8 cellular contexts compared by ENCODE assay signal in genomic region chr7:2519119-2519930, GRCh38. TPM values are rescaled to one million over a fixed set of nuclear protein-coding genes. Genes with fewer than 3 reads are reported as not detected.
DNase-seq lines count a peak whose midpoint lies in the region; ATAC-seq and TF ChIP-seq lines count a peak whose summit lies in the region.

A gene with protein sequence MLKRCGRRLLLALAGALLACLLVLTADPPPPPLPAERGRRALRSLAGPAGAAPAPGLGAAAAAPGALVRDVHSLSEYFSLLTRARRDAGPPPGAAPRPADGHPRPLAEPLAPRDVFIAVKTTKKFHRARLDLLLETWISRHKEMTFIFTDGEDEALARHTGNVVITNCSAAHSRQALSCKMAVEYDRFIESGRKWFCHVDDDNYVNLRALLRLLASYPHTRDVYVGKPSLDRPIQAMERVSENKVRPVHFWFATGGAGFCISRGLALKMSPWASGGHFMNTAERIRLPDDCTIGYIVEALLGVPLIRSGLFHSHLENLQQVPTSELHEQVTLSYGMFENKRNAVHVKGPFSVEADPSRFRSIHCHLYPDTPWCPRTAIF (plus strand): TSS chr7:2519774. CDS start chr7:2519862, 88 bp downstream.

- ATAC-seq in GM21529 (IDR thresholded peaks at IDR 0.05; ENCODE audit: unreplicated experiment): peak; percentile 88
- ATAC-seq in activated T-cell treated with anti-CD3 and anti-CD28 coated beads, Interleukin-2, amount 50 U/mL, for 72 hours (replicated peaks in 1 of 2): peak; percentile 78 to 81
- peak; percentile 89 for ATAC-seq in naive thymus-derived CD4-positive, alpha-beta T cell
- ATAC-seq in stimulated activated naive B cell treated with anti-CD40 and anti-IgM and Interleukin-4, amounts not matched to agents 10 μg/mL and 1 μg/mL and 100 μg/mL, for 72 hours (replicated peaks): peak; percentile 73 to 81

- CTCF ChIA-PET in naive thymus-derived CD4-positive, alpha-beta T cell (lab: Charles Lee): no interaction called here

- H3K4me1 Mint-ChIP-seq in IgD-negative memory B cell: peaks cover 12 to 23% (median 16%) of the 10 kb centered on the region in 3 donors
- peaks cover 39% of the 10 kb centered on the region for H3K4me1 Mint-ChIP-seq in activated T-cell treated with anti-CD3 and anti-CD28 coated beads, Interleukin-2, amount 50 U/mL, for 72 hours (ENCODE audit: low read depth)
- peaks cover 14 to 33% (median 30%) of the 10 kb centered on the region in 7 donors for H3K4me1 Mint-ChIP-seq in naive thymus-derived CD4-positive, alpha-beta T cell
- H3K4me1 Mint-ChIP-seq in stimulated activated naive B cell treated with anti-CD40 and anti-IgM and Interleukin-4, amounts not matched to agents 10 μg/mL and 1 μg/mL and 100 μg/mL, for 72 hours: peaks cover 34 to 53% of the 10 kb centered on the region in 2 donors

- peak; percentile 94 for DNase-seq in DMS153 treated with DMSO at 0.1 percent for 48 hours (lab: John Stamatoyannopoulos, UW; ENCODE audit: unreplicated experiment)
- DNase-seq in Peyer's patch: peak; percentile 92 to 96 (median 94)
- DNase-seq in activated T-cell treated with anti-CD3 and anti-CD28 coated beads, Interleukin-2, amount 50 U/mL, for 72 hours: peak; percentile 85 to 91
- peak; percentile 78 for DNase-seq in fibroblast of gingiva (ENCODE audit: low read depth)
- DNase-seq in naive thymus-derived CD4-positive, alpha-beta T cell: peak; percentile 64 to 93 (median 77)
- DNase-seq in stimulated activated naive B cell treated with anti-CD40 and anti-IgM and Interleukin-4, amounts not matched to agents 10 μg/mL and 1 μg/mL and 100 μg/mL, for 72 hours: peak; percentile 85

- H3K9me3 Mint-ChIP-seq in IgD-negative memory B cell: no peaks in the 10 kb centered on the region
- H3K9me3 Mint-ChIP-seq in activated T-cell treated with anti-CD3 and anti-CD28 coated beads, Interleukin-2, amount 50 U/mL, for 72 hours: no peaks in the 10 kb centered on the region
- H3K9me3 Mint-ChIP-seq in naive thymus-derived CD4-positive, alpha-beta T cell: peaks cover 0 to 2% (median 0%) of the 10 kb centered on the region in 11 donors
- no peaks in the 10 kb centered on the region for H3K9me3 Mint-ChIP-seq in stimulated activated naive B cell treated with anti-CD40 and anti-IgM and Interleukin-4, amounts not matched to agents 10 μg/mL and 1 μg/mL and 100 μg/mL, for 72 hours

- TF ChIP-seq CTCF in Peyer's patch (IDR thresholded peaks at IDR 0.05): peak in 1 of 6 experiments; percentile 2

- H3K27me3 Mint-ChIP-seq in IgD-negative memory B cell: no peaks in the 10 kb centered on the region
- H3K27me3 Mint-ChIP-seq in activated T-cell treated with anti-CD3 and anti-CD28 coated beads, Interleukin-2, amount 50 U/mL, for 72 hours (ENCODE audit: low read depth): no peaks in the 10 kb centered on the region
- peaks cover 0 to 11% (median 0%) of the 10 kb centered on the region in 5 donors for H3K27me3 Mint-ChIP-seq in naive thymus-derived CD4-positive, alpha-beta T cell
- H3K27me3 Mint-ChIP-seq in stimulated activated naive B cell treated with anti-CD40 and anti-IgM and Interleukin-4, amounts not matched to agents 10 μg/mL and 1 μg/mL and 100 μg/mL, for 72 hours: no peaks in the 10 kb centered on the region

- peak within 1 kb of the TSS; percentile 52 to 99 (median 94) for H3K27ac ChIP-seq in Peyer's patch
- peak within 1 kb of the TSS; percentile 78 for H3K27ac ChIP-seq in naive thymus-derived CD4-positive, alpha-beta T cell (ENCODE audit: low read depth, low read length)

- intact Hi-C loops in naive thymus-derived CD4-positive, alpha-beta T cell (cut with micrococcal nuclease): loop anchor here (1.0 to 2.0 kb wide), 7 partner anchors 8 to 205 kb away; partner anchors contain the start of genes BRAT1 (in 1 of the 2), SNX8 (in 1 of the 2) and TTYH3 (in 1 of the 2)

- peaks cover 7% of the 10 kb centered on the region for H3K36me3 Mint-ChIP-seq in IgD-negative memory B cell
- H3K36me3 Mint-ChIP-seq in activated T-cell treated with anti-CD3 and anti-CD28 coated beads, Interleukin-2, amount 50 U/mL, for 72 hours (ENCODE audit: insufficient read depth in 2 of 2): peaks cover 0 to 6% of the 10 kb centered on the region in 2 donors
- peaks cover 0 to 21% (median 4%) of the 10 kb centered on the region in 5 donors for H3K36me3 Mint-ChIP-seq in naive thymus-derived CD4-positive, alpha-beta T cell
- H3K36me3 Mint-ChIP-seq in stimulated activated naive B cell treated with anti-CD40 and anti-IgM and Interleukin-4, amounts not matched to agents 10 μg/mL and 1 μg/mL and 100 μg/mL, for 72 hours: peaks cover 0 to 7% of the 10 kb centered on the region in 2 donors

- peak; percentile 94 to 96 for TF ChIP-seq POLR2A in Peyer's patch (IDR thresholded peaks at IDR 0.05)

- H3K4me1 ChIP-seq in Peyer's patch: peaks cover 9 to 51% (median 44%) of the 10 kb centered on the region in 4 donors
- peaks cover 20 to 25% of the 10 kb centered on the region in 2 donors for H3K4me1 ChIP-seq in naive thymus-derived CD4-positive, alpha-beta T cell (ENCODE audit: control insufficient read depth in 2 of 2, insufficient read depth in 2 of 2, low read length in 2 of 2)

- peak within 1 kb of the TSS; percentile 65 to 73 (median 70) for H3K4me3 ChIP-seq in Peyer's patch
- H3K4me3 ChIP-seq in naive thymus-derived CD4-positive, alpha-beta T cell (ENCODE audit: low read length): peak within 1 kb of the TSS; percentile 94

- H3K4me3 Mint-ChIP-seq in IgD-negative memory B cell: peak within 1 kb of the TSS; percentile 94 to 99 (median 97)
- H3K4me3 Mint-ChIP-seq in activated T-cell treated with anti-CD3 and anti-CD28 coated beads, Interleukin-2, amount 50 U/mL, for 72 hours: peak within 1 kb of the TSS; percentile 97 to 98
- H3K4me3 Mint-ChIP-seq in naive thymus-derived CD4-positive, alpha-beta T cell: peak within 1 kb of the TSS; percentile 94 to 99 (median 96)
- peak within 1 kb of the TSS; percentile 97 for H3K4me3 Mint-ChIP-seq in stimulated activated naive B cell treated with anti-CD40 and anti-IgM and Interleukin-4, amounts not matched to agents 10 μg/mL and 1 μg/mL and 100 μg/mL, for 72 hours

- H3K9me3 ChIP-seq in Peyer's patch: no peaks in the 10 kb centered on the region
- no peaks in the 10 kb centered on the region for H3K9me3 ChIP-seq in naive thymus-derived CD4-positive, alpha-beta T cell (ENCODE audit: control insufficient read depth in 2 of 3, low read length in 3 of 3)

- peak within 1 kb of the TSS; percentile 90 to 97 (median 96) for H3K27ac Mint-ChIP-seq in IgD-negative memory B cell
- peak within 1 kb of the TSS; percentile 13 for H3K27ac Mint-ChIP-seq in activated T-cell treated with anti-CD3 and anti-CD28 coated beads, Interleukin-2, amount 50 U/mL, for 72 hours
- H3K27ac Mint-ChIP-seq in naive thymus-derived CD4-positive, alpha-beta T cell: peak within 1 kb of the TSS; percentile 80 to 92 (median 88)
- H3K27ac Mint-ChIP-seq in stimulated activated naive B cell treated with anti-CD40 and anti-IgM and Interleukin-4, amounts not matched to agents 10 μg/mL and 1 μg/mL and 100 μg/mL, for 72 hours: peak within 1 kb of the TSS; percentile 97

- H3K36me3 ChIP-seq in Peyer's patch: no peaks in the 10 kb centered on the region
- peaks cover 0 to 9% (median 3%) of the 10 kb centered on the region in 3 experiments for H3K36me3 ChIP-seq in naive thymus-derived CD4-positive, alpha-beta T cell (ENCODE audit: control insufficient read depth in 2 of 3, insufficient read depth in 3 of 3, low read length in 3 of 3)

- H3K27me3 ChIP-seq in Peyer's patch: no peaks in the 10 kb centered on the region
- no peaks in the 10 kb centered on the region for H3K27me3 ChIP-seq in naive thymus-derived CD4-positive, alpha-beta T cell (ENCODE audit: control insufficient read depth in 2 of 2, insufficient read depth in 2 of 2, low read length in 2 of 2)

- POLR2A ChIA-PET in naive thymus-derived CD4-positive, alpha-beta T cell (lab: Charles Lee): interaction anchor here (0.8 to 15.7 kb wide), 5 partner anchors 9 to 40 kb away, joined by 3 to 401 read pairs (median 9); no protein-coding TSS in a partner anchor

RNA-seq across cellular contexts. Expression of the gene that starts here (rescaled TPM):
- 1.7 TPM for polyA plus RNA-seq in IgD-negative memory B cell
- total RNA-seq in Peyer's patch: 100 to 1,000 TPM in 1 of 4 donors, 10 to 100 TPM in 3; 22.3 to 104 (median 41.7) TPM
- total RNA-seq in activated T-cell treated with anti-CD3 and anti-CD28 coated beads, Interleukin-2, amount 50 U/mL, for 72 hours: 10 to 100 TPM; 23.0 to 30.0 TPM
- 100 to 1,000 TPM; 114 to 246 (median 151) TPM for total RNA-seq in naive thymus-derived CD4-positive, alpha-beta T cell
- 1 to 10 TPM; 1.2 to 2.3 TPM for polyA plus RNA-seq in naive thymus-derived CD4-positive, alpha-beta T cell

Comparison
In these comparisons a context has a peak if more than half of its experiments do, and no peak if none do; other contexts are left out.
1. Peak in every context shown above with its lines: DNase-seq, ATAC-seq, H3K4me3 ChIP-seq and H3K27ac ChIP-seq.
2. H3K27ac Mint-ChIP-seq: peak in every context shown above with its lines; median percentile 97 in stimulated activated naive B cell treated with anti-CD40 and anti-IgM and Interleukin-4, amounts not matched to agents 10 μg/mL and 1 μg/mL and 100 μg/mL, for 72 hours; 96 in IgD-negative memory B cell; 88 in naive thymus-derived CD4-positive, alpha-beta T cell; 13 in activated T-cell treated with anti-CD3 and anti-CD28 coated beads, Interleukin-2, amount 50 U/mL, for 72 hours.